Comparison of ENCODE assay signal across 8 cellular contexts in the genomic region with DNA sequence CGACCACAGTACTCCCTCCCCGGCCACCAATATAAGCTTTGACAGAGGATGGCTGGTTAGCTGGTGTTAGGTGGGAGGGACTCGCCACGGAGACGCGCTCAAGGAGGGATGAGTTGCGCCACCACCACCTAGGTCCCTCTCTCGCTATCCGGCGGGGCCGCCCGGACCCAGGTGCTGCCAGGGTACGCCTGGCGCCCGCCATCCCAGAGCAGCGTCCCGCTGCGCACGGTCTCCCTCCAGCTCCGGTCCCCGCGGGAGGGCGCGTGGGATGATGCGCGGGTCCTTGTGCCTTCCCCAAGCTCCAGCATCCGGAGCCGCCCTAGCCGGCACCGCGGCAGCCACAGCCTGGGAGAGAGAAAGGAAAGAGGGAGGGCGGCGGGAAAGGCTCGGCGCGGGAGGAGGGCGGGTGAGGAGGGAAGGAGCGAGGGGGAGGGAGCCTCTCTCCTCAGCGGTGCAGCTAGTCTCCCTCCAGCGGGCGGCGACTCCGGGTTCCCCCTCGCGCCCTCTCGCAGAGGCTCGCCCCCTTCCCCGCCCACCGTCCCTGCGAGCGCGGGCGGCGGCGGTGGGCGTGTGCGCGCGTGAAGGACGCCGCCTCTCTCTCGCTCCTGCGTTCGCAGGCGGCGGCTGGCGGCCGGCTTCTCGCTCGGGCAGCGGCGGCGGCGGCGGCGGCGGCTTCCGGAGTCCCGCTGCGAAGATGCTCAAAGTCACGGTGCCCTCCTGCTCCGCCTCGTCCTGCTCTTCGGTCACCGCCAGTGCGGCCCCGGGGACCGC. TPM values are rescaled to one million over a fixed set of nuclear protein-coding genes. Genes with fewer than 3 reads are reported as not detected.
DNase-seq lines count a peak whose midpoint lies in the region; ATAC-seq and TF ChIP-seq lines count a peak whose summit lies in the region.

A gene (plus strand): TSS at position 595 of the 771 bp plus-strand sequence. CDS start 100 bp downstream, at position 695.

- intact Hi-C loops in left colon (cut with DNase I, micrococcal nuclease), result no loop called here

- TF ChIP-seq CTCF in chondrocyte (IDR thresholded peaks at IDR 0.05), result peak; percentile 58

- peaks cover 16% of the 10 kb centered on the region for H3K4me1 Mint-ChIP-seq in chondrocyte (ENCODE audit: low read depth)

- no peak within 1 kb of the TSS for H3K27ac Mint-ChIP-seq in chondrocyte (ENCODE audit: unreplicated experiment)

- ATAC-seq in HG02885 (IDR thresholded peaks at IDR 0.05; ENCODE audit: poor library complexity, unreplicated experiment), result peak; percentile 81
- peak; percentile 81 for ATAC-seq in left colon

- peaks cover 30% of the 10 kb centered on the region for H3K27me3 Mint-ChIP-seq in chondrocyte (ENCODE audit: low read depth)

- DNase-seq in NCI-H2029 (lab: John Stamatoyannopoulos, UW), result peak; percentile 6
- DNase-seq in NCI-H2029 treated with DMSO at 0.1 percent for 48 hours (lab: John Stamatoyannopoulos, UW), result no peak
- peak; percentile 25 for DNase-seq in NCI-H2107 treated with DMSO at 0.1 percent for 48 hours (lab: John Stamatoyannopoulos, UW; ENCODE audit: unreplicated experiment)
- DNase-seq in activated CD4-positive, alpha-beta T cell treated with anti-CD3 and anti-CD28 coated beads for 1 hour, result peak; percentile 71
- peak; percentile 84 for DNase-seq in chondrocyte (ENCODE audit: low spot score)
- peak; percentile 47 to 64 for DNase-seq in left colon
- peak; percentile 72 for DNase-seq in stimulated activated CD4-positive, alpha-beta T cell treated with anti-CD3 and anti-CD28 coated beads, Interleukin-2, amount 100 ng/mL, for 4 hours (ENCODE audit: low read depth)

- H3K4me3 Mint-ChIP-seq in chondrocyte (ENCODE audit: unreplicated experiment), result peak within 1 kb of the TSS; percentile 71

- H3K9me3 Mint-ChIP-seq in chondrocyte (ENCODE audit: low read depth), result peaks cover 4% of the 10 kb centered on the region

- peaks cover 3% of the 10 kb centered on the region for H3K36me3 Mint-ChIP-seq in chondrocyte (ENCODE audit: low read depth)

RNA-seq across cellular contexts. Expression of the gene that starts here (rescaled TPM):
- 0.28 to 0.89 TPM (median 0.72 TPM) in 3 replicates for total RNA-seq in chondrocyte
- 1 to 10 TPM; 1.8 to 3.1 TPM for total RNA-seq in left colon

Comparison
In these comparisons a context has a peak if more than half of its experiments do, and no peak if none do; other contexts are left out.
1. Peak in DNase-seq in chondrocyte; RNA of the gene not detected or under 1 TPM.